ENCODE assay signal across 9 cellular contexts in genomic region chr7:29946428-29947186, GRCh38. TPM values are rescaled to one million over a fixed set of nuclear protein-coding genes. Genes with fewer than 3 reads are reported as not detected.
DNase-seq lines count a peak whose midpoint lies in the region; ATAC-seq and TF ChIP-seq lines count a peak whose summit lies in the region.
"Had no signal": no experiment of that assay in that cellular context is flagged by ENCODE, and none has a peak within 500 bp of the region (broad histone marks: within the 10 kb centered on the region; RNA-seq: fewer than 3 reads in every experiment).

No MANE protein-coding gene starts in this region.

- ATAC-seq in T-helper 17 cell (no peak), upper lobe of left lung (ENCODE audit: low FRiP score in 2 of 2) (peak; percentile 38 to 59), HG03135 (IDR thresholded peaks at IDR 0.05; ENCODE audit: unreplicated experiment) (no peak)

- peak; percentile 21 for DNase-seq in SKM-1 treated with dmso at 0.1 percent for 144 hours (lab: John Stamatoyannopoulos, UW; ENCODE audit: unreplicated experiment)
- no peak for DNase-seq in SKM-1 (lab: John Stamatoyannopoulos, UW; ENCODE audit: unreplicated experiment)
- no peak for DNase-seq in T-helper 17 cell
- peak; percentile 28 for DNase-seq in hepatic stellate cell (ENCODE audit: low spot score)
- DNase-seq in upper lobe of left lung = peak in 1 of 2 donors; percentile 59
- DNase-seq in epidermal melanocyte (ENCODE audit: insufficient read length, low spot score) = no peak
- no peak for DNase-seq in GM13976 (ENCODE audit: low spot score)

- H3K9me3 ChIP-seq in T-helper 17 cell (ENCODE audit: control insufficient read depth, low read length, poor library complexity, severe bottlenecking) (no peaks in the 10 kb centered on the region), upper lobe of left lung (no peaks in the 10 kb centered on the region)

- no peaks in the 10 kb centered on the region for H3K27me3 ChIP-seq in upper lobe of left lung

- peaks cover 40% of the 10 kb centered on the region for H3K27me3 Mint-ChIP-seq in T-helper 17 cell

- 78 to 81% methylated on average over 4 to 5 of the region's 5 CpGs for WGBS in upper lobe of left lung, 2 donors

- no peak for TF ChIP-seq POLR2A in upper lobe of left lung (IDR thresholded peaks at IDR 0.05)

- no peak overlapping the region for H3K4me3 Mint-ChIP-seq in T-helper 17 cell
- H3K4me3 Mint-ChIP-seq: mesothelial cell of epicardium had no signal

- no peak overlapping the region for H3K27ac ChIP-seq in upper lobe of left lung

- no peak for TF ChIP-seq EP300 in upper lobe of left lung (IDR thresholded peaks at IDR 0.05)

- no peak overlapping the region for H3K4me3 ChIP-seq in upper lobe of left lung

- H3K36me3 ChIP-seq in upper lobe of left lung = peaks cover 0 to 6% (median 1%) of the 10 kb centered on the region in 4 donors

- H3K4me1 Mint-ChIP-seq in T-helper 17 cell = no peaks in the 10 kb centered on the region

- in situ Hi-C loops in GM13976 (cut with MboI; ENCODE audit: low sequenced_read_pairs, unreplicated experiment) = no loop called here

- H3K4me1 ChIP-seq in upper lobe of left lung = no peaks in the 10 kb centered on the region

- H3K27ac Mint-ChIP-seq in T-helper 17 cell = peak overlapping the region; percentile 16
- H3K27ac Mint-ChIP-seq: mesothelial cell of epicardium had no signal

- peaks cover 2% of the 10 kb centered on the region for H3K36me3 Mint-ChIP-seq in T-helper 17 cell (ENCODE audit: low read depth)

- TF ChIP-seq CTCF in upper lobe of left lung (IDR thresholded peaks at IDR 0.05) (peak in 4 of 6 experiments; percentile 19 to 58 (median 38)), GM13976 (IDR thresholded peaks at IDR 0.05; ENCODE audit: borderline replicate concordance, control extremely low read depth, extremely low read depth, insufficient read depth, missing control alignments) (no peak)

RNA-seq across cellular contexts. Expression of gene SCRN1, which starts 43.0 kb away (rescaled TPM):
- total RNA-seq in T-helper 17 cell (1 to 10 TPM; 5.7 to 6.1 TPM), upper lobe of left lung (10 to 100 TPM; 13.3 to 45.5 (median 30.5) TPM)

Comparison
In these comparisons a context has a peak if more than half of its experiments do, and no peak if none do; other contexts are left out.
1. DNase-seq: peak in SKM-1 treated with dmso at 0.1 percent for 144 hours (single experiment) and hepatic stellate cell (single experiment); none in SKM-1 (single experiment), T-helper 17 cell (0 of 3), epidermal melanocyte (single experiment) and GM13976 (single experiment).
2. ATAC-seq: peak in upper lobe of left lung (2 of 2); none in T-helper 17 cell (single experiment) and HG03135 (single experiment).